Comparison of ENCODE assay signal across 13 cellular contexts in the genomic region with DNA sequence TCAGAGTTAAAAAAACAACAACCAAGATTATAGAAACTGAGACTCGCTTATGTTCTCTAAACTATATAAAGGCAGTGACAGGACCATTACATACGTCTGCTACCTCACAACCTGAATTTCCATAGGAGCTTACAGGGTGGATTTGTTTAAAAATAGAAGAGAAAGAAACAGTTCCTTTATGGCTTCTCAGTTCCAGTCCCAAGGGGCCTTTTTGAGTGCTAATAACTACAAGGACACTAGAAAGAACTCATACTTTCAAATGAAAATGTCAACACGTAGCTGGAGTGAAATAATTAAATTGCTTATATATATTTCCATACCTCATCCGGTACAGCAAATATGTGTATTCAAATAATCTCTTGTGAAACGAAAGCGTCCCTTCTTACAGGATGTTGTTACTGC. TPM values are rescaled to one million over a fixed set of nuclear protein-coding genes. Genes with fewer than 3 reads are reported as not detected.
DNase-seq lines count a peak whose midpoint lies in the region; ATAC-seq lines count a peak whose summit lies in the region.
"Had no signal": no experiment of that assay in that cellular context is flagged by ENCODE, and none has a peak within 500 bp of the region (broad histone marks: within the 10 kb centered on the region; RNA-seq: fewer than 3 reads in every experiment).

No MANE protein-coding gene starts in this region.

- H4K20me1 ChIP-seq in Karpas-422 (ENCODE audit: insufficient read depth, low read depth, low read length): no peaks in the 10 kb centered on the region

- no peaks in the 10 kb centered on the region for H3K4me1 ChIP-seq in Karpas-422 (ENCODE audit: low read length)

- H3K27me3 ChIP-seq in Karpas-422 (ENCODE audit: low read length): no peaks in the 10 kb centered on the region

- DNase-seq in Karpas-422 (peak; percentile 21), SIG-M5 treated with dmso at 0.1 percent for 504 hours (lab: John Stamatoyannopoulos, UW; ENCODE audit: unreplicated experiment) (no peak), H4 (ENCODE audit: low spot score) (no peak), NCI-H2196 (lab: John Stamatoyannopoulos, UW; ENCODE audit: unreplicated experiment) (no peak), NOMO-1 treated with dmso at 0.1 percent for 144 hours (lab: John Stamatoyannopoulos, UW; ENCODE audit: unreplicated experiment) (no peak)
- DNase-seq: foreskin fibroblast, NCI-H1436 had no signal

- ATAC-seq in GM18499 (IDR thresholded peaks at IDR 0.05; ENCODE audit: insufficient read depth, unreplicated experiment): peak; percentile 50
- ATAC-seq in GM19468 (IDR thresholded peaks at IDR 0.05; ENCODE audit: extremely low read depth, unreplicated experiment): peak; percentile 20
- ATAC-seq in HG02870 (IDR thresholded peaks at IDR 0.05; ENCODE audit: unreplicated experiment): peak; percentile 80
- ATAC-seq: left lobe of liver had no signal

- no peak overlapping the region for H3K4me2 ChIP-seq in Karpas-422 (ENCODE audit: low read depth, low read length, poor library complexity, severe bottlenecking)

- H2AFZ ChIP-seq in Karpas-422 (ENCODE audit: low read length): no peak overlapping the region

- no peaks in the 10 kb centered on the region for H3K9me3 ChIP-seq in Karpas-422 (ENCODE audit: low read length)

- H3K9me2 ChIP-seq in Karpas-422 (replicated peaks; ENCODE audit: insufficient read depth, low read length): no peaks in the 10 kb centered on the region

- H3K9ac ChIP-seq in Karpas-422 (ENCODE audit: low read length): no peak overlapping the region

- no peak overlapping the region for H3K27ac ChIP-seq in Karpas-422 (ENCODE audit: low read length)
- H3K27ac ChIP-seq: C4-2B, RWPE1 had no signal

- H3K36me3 ChIP-seq in Karpas-422 (ENCODE audit: insufficient read depth, low read length): no peaks in the 10 kb centered on the region

- H3K79me2 ChIP-seq in Karpas-422 (ENCODE audit: low read length): no peaks in the 10 kb centered on the region

- H3K4me3 ChIP-seq in Karpas-422 (ENCODE audit: low read length): no peak overlapping the region

RNA-seq across cellular contexts. Expression of a gene that starts 19.7 kb away (rescaled TPM):
- total RNA-seq in Karpas-422 (2014; rRNA removed; shearing (Covaris generic); ENCODE audit: low replicate concordance): not detected in 2 replicates
- 13.3 and 13.7 TPM in 2 replicates for total RNA-seq in H4 (2014; rRNA removed; shearing (Covaris generic))

Comparison
In these comparisons a context has a peak if more than half of its experiments do, and no peak if none do; other contexts are left out.
1. ATAC-seq: peak in every context shown above with its lines; median percentile 80 in HG02870; 50 in GM18499; 20 in GM19468.
2. RNA of a gene that starts 19.7 kb away (total RNA-seq): 13.3 to 13.7 TPM in H4; not detected in Karpas-422; every median in the first group is over 10 times any median in the second.